ENCODE assay signal across 30 cellular contexts in the genomic region with DNA sequence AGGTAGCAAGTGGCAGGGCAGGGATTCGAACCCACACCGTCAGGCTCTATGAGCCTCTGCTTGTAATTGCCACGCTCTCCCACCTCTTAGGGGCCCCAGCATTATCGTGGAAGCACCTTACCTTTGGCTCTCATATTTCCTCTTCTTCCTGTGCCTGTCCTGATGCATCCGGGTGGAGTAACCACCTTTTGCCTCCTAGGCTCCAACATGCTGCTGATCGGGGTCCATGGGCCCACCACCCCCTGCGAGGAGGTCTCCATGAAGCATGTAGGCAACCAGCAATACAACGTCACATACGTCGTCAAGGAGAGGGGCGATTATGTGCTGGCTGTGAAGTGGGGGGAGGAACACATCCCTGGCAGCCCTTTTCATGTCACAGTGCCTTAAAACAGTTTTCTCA. TPM values are rescaled to one million over a fixed set of nuclear protein-coding genes. Genes with fewer than 3 reads are reported as not detected.
"Had no signal": no experiment of that assay in that cellular context is flagged by ENCODE, and none has a peak within 500 bp of the region (broad histone marks: within the 10 kb centered on the region; RNA-seq: fewer than 3 reads in every experiment).

No MANE protein-coding gene starts in this region.

- H3K9me3 ChIP-seq: esophagus muscularis mucosa, lower lobe of right lung, neutrophil, pancreas, prostate gland, right atrium auricular region, thoracic aorta, transverse colon, upper lobe of right lung, uterus had no signal

- H3K27ac ChIP-seq: dorsolateral prefrontal cortex, foreskin keratinocyte, lower lobe of right lung, neutrophil, pancreas, right atrium auricular region, upper lobe of right lung, uterus had no signal

- H3K4me3 Mint-ChIP-seq: immature natural killer cell; naive thymus-derived CD8-positive, alpha-beta T cell; neural crest cell; stimulated activated memory B cell treated with anti-CD40 and anti-IgM and Interleukin-4, amounts not matched to agents 10 μg/mL and 1 μg/mL and 100 μg/mL, for 72 hours had no signal

- H3K36me3 ChIP-seq: neutrophil, uterus had no signal

- H3K27me3 ChIP-seq: dorsolateral prefrontal cortex, esophagus muscularis mucosa, foreskin keratinocyte, neutrophil, pancreas, right atrium auricular region, transverse colon, upper lobe of right lung, uterus had no signal

- H3K4me1 Mint-ChIP-seq: immature natural killer cell; stimulated activated memory B cell treated with anti-CD40 and anti-IgM and Interleukin-4, amounts not matched to agents 10 μg/mL and 1 μg/mL and 100 μg/mL, for 72 hours had no signal

- H3K27me3 Mint-ChIP-seq: naive thymus-derived CD8-positive, alpha-beta T cell; stimulated activated memory B cell treated with anti-CD40 and anti-IgM and Interleukin-4, amounts not matched to agents 10 μg/mL and 1 μg/mL and 100 μg/mL, for 72 hours had no signal

- ATAC-seq: foreskin keratinocyte; left ventricle myocardium superior; lower lobe of right lung; naive thymus-derived CD8-positive, alpha-beta T cell; pancreas; sciatic nerve; stimulated activated memory B cell treated with anti-CD40 and anti-IgM and Interleukin-4, amounts not matched to agents 10 μg/mL and 1 μg/mL and 100 μg/mL, for 72 hours; stimulated activated naive CD8-positive, alpha-beta T cell treated with anti-CD3 and anti-CD28 coated beads, Interleukin-15, Interleukin-2, amounts not matched to agents 100 U/mL and 50 U/mL, for 24 hours; upper lobe of right lung had no signal

- FAIRE-seq: colon, pancreas had no signal

- H3K9me3 Mint-ChIP-seq: immature natural killer cell; naive thymus-derived CD8-positive, alpha-beta T cell; neural crest cell; stimulated activated memory B cell treated with anti-CD40 and anti-IgM and Interleukin-4, amounts not matched to agents 10 μg/mL and 1 μg/mL and 100 μg/mL, for 72 hours had no signal

- H3K27ac Mint-ChIP-seq: immature natural killer cell; stimulated activated memory B cell treated with anti-CD40 and anti-IgM and Interleukin-4, amounts not matched to agents 10 μg/mL and 1 μg/mL and 100 μg/mL, for 72 hours had no signal

- DNase-seq: cerebellar nuclear complex; dorsolateral prefrontal cortex; effector CD4-positive, alpha-beta T cell; foreskin keratinocyte; hypothalamus; immature natural killer cell; islet precursor cell; kidney glomerular epithelial cell; left ventricle myocardium superior; lower lobe of right lung; pancreas; stimulated activated CD4-positive, alpha-beta T cell treated with anti-CD3 and anti-CD28 coated beads, Interleukin-4, amount 100 ng/mL, for 4 hours; stimulated activated naive CD8-positive, alpha-beta T cell treated with anti-CD3 and anti-CD28 coated beads, Interleukin-15, Interleukin-2, amounts not matched to agents 100 U/mL and 50 U/mL, for 24 hours; substantia nigra; transverse colon; upper lobe of right lung; uterus had no signal

- H3K4me3 ChIP-seq: dorsolateral prefrontal cortex, esophagus muscularis mucosa, lower lobe of right lung, pancreas, prostate gland, right atrium auricular region, thoracic aorta, transverse colon, upper lobe of right lung, uterus had no signal

RNA-seq across cellular contexts. Expression of gene DNASE1L3, which starts 40.4 kb away (rescaled TPM):
- total RNA-seq: epithelial cell of proximal tubule, fibroblast of lung, foreskin keratinocyte, myocyte, neural crest cell had no signal
- polyA plus RNA-seq: fibroblast of lung; foreskin keratinocyte; naive thymus-derived CD8-positive, alpha-beta T cell had no signal
